Comparison of ENCODE assay signal across 15 cellular contexts in genomic region chr15:81858136-81858535, GRCh38.
A peak's percentile ranks its signal among the peaks of the same experiment; 100 is the strongest.
DNase-seq lines count a peak whose midpoint lies in the region; TF ChIP-seq lines count a peak whose summit lies in the region.
"Had no signal": no experiment of that assay in that cellular context is flagged by ENCODE, and none has a peak within 500 bp of the region (broad histone marks: within the 10 kb centered on the region; RNA-seq: fewer than 3 reads in every experiment).

No MANE protein-coding gene starts in this region.

- H4K20me1 ChIP-seq in DOHH2 (ENCODE audit: control insufficient read depth, insufficient read depth, low read depth, low read length): no peaks in the 10 kb centered on the region
- no peaks in the 10 kb centered on the region for H4K20me1 ChIP-seq in OCI-LY7 (ENCODE audit: insufficient read depth, low read length)

- no peak for TF ChIP-seq EP300 in esophagus muscularis mucosa (IDR thresholded peaks at IDR 0.05)

- 92% methylated on average over 6 of the region's 6 CpGs for WGBS in esophagus muscularis mucosa

- 0 out of 2 replicates have a peak overlapping the region, but pooled peaks have one; percentile 79 for H3K4me2 ChIP-seq in DOHH2 (ENCODE audit: low read length)
- 0 out of 2 replicates have a peak overlapping the region, but pooled peaks have one; percentile 72 for H3K4me2 ChIP-seq in OCI-LY7 (ENCODE audit: low read length)
- H3K4me2 ChIP-seq: GM23338 had no signal

- H3K27me3 Mint-ChIP-seq in activated T-helper 2 cell treated with anti-CD3 and anti-CD28 coated beads, Interferon-gamma antibody, Interleukin-2, Interleukin-4, amounts not matched to agents 10 μg/mL and 5 μg/mL and 100 μg/mL, durations not matched to agents 14 hours and 24 hours and 36 hours (ENCODE audit: low read depth): no peaks in the 10 kb centered on the region
- H3K27me3 Mint-ChIP-seq: CD4-positive, CD25-positive, alpha-beta regulatory T cell had no signal

- H3K4me1 ChIP-seq in DOHH2 (ENCODE audit: control insufficient read depth, low read length): peaks cover 53% of the 10 kb centered on the region
- H3K4me1 ChIP-seq in OCI-LY7 (ENCODE audit: insufficient read depth, low read length, poor library complexity, severe bottlenecking): peaks cover 55% of the 10 kb centered on the region
- no peaks in the 10 kb centered on the region for H3K4me1 ChIP-seq in esophagus muscularis mucosa
- H3K4me1 ChIP-seq: Caco-2 had no signal

- no TSS peak for BruUV-seq in OCI-LY7 (replicated peaks; lab: Mats Ljungman, UMichigan)

- intact Hi-C loops in OCI-LY7 (cut with micrococcal nuclease; ENCODE audit: unreplicated experiment) (no loop called here), esophagus muscularis mucosa (cut with DNase I) (no loop called here)
- intact Hi-C loops in activated T-helper 2 cell treated with anti-CD3 and anti-CD28 coated beads, Interferon-gamma antibody, Interleukin-2, Interleukin-4, amounts not matched to agents 10 μg/mL and 5 μg/mL and 100 μg/mL, durations not matched to agents 14 hours and 24 hours and 36 hours (cut with micrococcal nuclease): no loop called here

- H3K9me3 Mint-ChIP-seq in activated T-helper 2 cell treated with anti-CD3 and anti-CD28 coated beads, Interferon-gamma antibody, Interleukin-2, Interleukin-4, amounts not matched to agents 10 μg/mL and 5 μg/mL and 100 μg/mL, durations not matched to agents 14 hours and 24 hours and 36 hours: no peaks in the 10 kb centered on the region
- H3K9me3 Mint-ChIP-seq: CD8-positive, alpha-beta T cell; GM23338; H9 had no signal

- CTCF ChIA-PET in OCI-LY7 (lab: Charles Lee; ENCODE audit: unreplicated experiment): no interaction called here

- TF ChIP-seq POLR2A in esophagus muscularis mucosa (IDR thresholded peaks at IDR 0.05; ENCODE audit: low read depth): no peak

- no peak overlapping the region for H3K27ac Mint-ChIP-seq in activated T-helper 2 cell treated with anti-CD3 and anti-CD28 coated beads, Interferon-gamma antibody, Interleukin-2, Interleukin-4, amounts not matched to agents 10 μg/mL and 5 μg/mL and 100 μg/mL, durations not matched to agents 14 hours and 24 hours and 36 hours
- H3K27ac Mint-ChIP-seq: CD4-positive, CD25-positive, alpha-beta regulatory T cell; CD8-positive, alpha-beta T cell; GM23338; H9 had no signal

- no peaks in the 10 kb centered on the region for H3K36me3 ChIP-seq in DOHH2 (ENCODE audit: control insufficient read depth, low read length)
- H3K36me3 ChIP-seq in OCI-LY7 (ENCODE audit: insufficient read depth, low read length): no peaks in the 10 kb centered on the region
- H3K36me3 ChIP-seq in esophagus muscularis mucosa: no peaks in the 10 kb centered on the region

- no peaks in the 10 kb centered on the region for H3K9me2 ChIP-seq in DOHH2 (replicated peaks; ENCODE audit: control insufficient read depth, low read length)
- no peaks in the 10 kb centered on the region for H3K9me2 ChIP-seq in OCI-LY7 (ENCODE audit: insufficient read depth, low read length)

- no peaks in the 10 kb centered on the region for H3K27me3 ChIP-seq in DOHH2 (ENCODE audit: control insufficient read depth, low read length)
- H3K27me3 ChIP-seq in esophagus muscularis mucosa: no peaks in the 10 kb centered on the region

- H3K36me3 Mint-ChIP-seq in activated T-helper 2 cell treated with anti-CD3 and anti-CD28 coated beads, Interferon-gamma antibody, Interleukin-2, Interleukin-4, amounts not matched to agents 10 μg/mL and 5 μg/mL and 100 μg/mL, durations not matched to agents 14 hours and 24 hours and 36 hours (ENCODE audit: low read depth): no peaks in the 10 kb centered on the region
- H3K36me3 Mint-ChIP-seq: CD4-positive, CD25-positive, alpha-beta regulatory T cell; CD8-positive, alpha-beta T cell had no signal

- H3K79me2 ChIP-seq in DOHH2 (ENCODE audit: control insufficient read depth, low read length) (no peaks in the 10 kb centered on the region), OCI-LY7 (ENCODE audit: insufficient read depth, low read depth, low read length) (no peaks in the 10 kb centered on the region)

- no peak for DNase-seq in OCI-LY7 (ENCODE audit: low spot score)
- DNase-seq in esophagus muscularis mucosa (ENCODE audit: extremely low spot score): peak; percentile 88
- no peak for DNase-seq in activated T-helper 2 cell treated with anti-CD3 and anti-CD28 coated beads, Interferon-gamma antibody, Interleukin-2, Interleukin-4, amounts not matched to agents 10 μg/mL and 5 μg/mL and 100 μg/mL, durations not matched to agents 14 hours and 24 hours and 36 hours (ENCODE audit: low spot score)
- no peak for DNase-seq in NCI-H345 (lab: John Stamatoyannopoulos, UW)
- DNase-seq in hypothalamus (lab: John Stamatoyannopoulos, UW): no peak
- DNase-seq: C1 segment of cervical spinal cord; Caco-2; CD4-positive, CD25-positive, alpha-beta regulatory T cell; CD8-positive, alpha-beta T cell; DMS153; DMS79; GF-D8; H9 had no signal

- no peak overlapping the region for H3K27ac ChIP-seq in DOHH2 (ENCODE audit: low read depth, low read length)
- H3K27ac ChIP-seq in OCI-LY7 (ENCODE audit: low read depth, low read length, poor library complexity, severe bottlenecking): peak overlapping the region; percentile 88
- H3K27ac ChIP-seq in esophagus muscularis mucosa (replicated peaks in 1 of 4): no peak overlapping the region

- peaks cover 5% of the 10 kb centered on the region; the same call in 1 of the 2 replicates for H3F3A ChIP-seq in DOHH2 (ENCODE audit: control insufficient read depth, insufficient read depth)

- H3K4me1 Mint-ChIP-seq in activated T-helper 2 cell treated with anti-CD3 and anti-CD28 coated beads, Interferon-gamma antibody, Interleukin-2, Interleukin-4, amounts not matched to agents 10 μg/mL and 5 μg/mL and 100 μg/mL, durations not matched to agents 14 hours and 24 hours and 36 hours (ENCODE audit: low read depth): no peaks in the 10 kb centered on the region
- H3K4me1 Mint-ChIP-seq: CD4-positive, CD25-positive, alpha-beta regulatory T cell; GM23338; H9 had no signal

- no peak overlapping the region for H3K4me3 Mint-ChIP-seq in activated T-helper 2 cell treated with anti-CD3 and anti-CD28 coated beads, Interferon-gamma antibody, Interleukin-2, Interleukin-4, amounts not matched to agents 10 μg/mL and 5 μg/mL and 100 μg/mL, durations not matched to agents 14 hours and 24 hours and 36 hours (ENCODE audit: low read depth)
- H3K4me3 Mint-ChIP-seq: CD4-positive, CD25-positive, alpha-beta regulatory T cell; CD8-positive, alpha-beta T cell; GM23338; H9 had no signal

- peak overlapping the region; percentile 53; the same call in 1 of the 2 replicates for H2AFZ ChIP-seq in OCI-LY7 (ENCODE audit: low read length)
- H2AFZ ChIP-seq: GM23338 had no signal

- no peak overlapping the region for H3K4me3 ChIP-seq in DOHH2 (ENCODE audit: low read length)
- no peak overlapping the region for H3K4me3 ChIP-seq in OCI-LY7 (ENCODE audit: low read depth, low read length, poor library complexity, severe bottlenecking)
- H3K4me3 ChIP-seq in esophagus muscularis mucosa: no peak overlapping the region
- H3K4me3 ChIP-seq: GM23338 had no signal

- POLR2A ChIA-PET in OCI-LY7 (lab: Charles Lee): interaction anchor here (0.6 to 1.2 kb wide), 3 partner anchors 39 to 898 kb away, joined by 3 to 4 read pairs (median 4); no protein-coding TSS in a partner anchor

- H3K9me3 ChIP-seq in DOHH2 (ENCODE audit: control insufficient read depth, insufficient read depth, low read length) (no peaks in the 10 kb centered on the region), OCI-LY7 (ENCODE audit: low read length) (no peaks in the 10 kb centered on the region), esophagus muscularis mucosa (no peaks in the 10 kb centered on the region)
- H3K9me3 ChIP-seq: Caco-2 had no signal

- TF ChIP-seq CTCF in DOHH2 (IDR thresholded peaks at IDR 0.05; ENCODE audit: low read depth, low read length, poor library complexity, severe bottlenecking) (no peak), OCI-LY7 (conservative IDR thresholded peaks at IDR 0.05; ENCODE audit: low read length) (no peak), esophagus muscularis mucosa (IDR thresholded peaks at IDR 0.05) (no peak)
